In genomic region chr21:37700641-37701202, GRCh38 we compare ENCODE assay signal across 1 cellular context.
TF ChIP-seq lines count a peak whose summit lies in the region.

No MANE protein-coding gene starts in this region.

TF ChIP-seq in GM12878, 131 proteins besides CTCF, POLR2A, EP300 and RAD21 (continued from another document):
- no peak for TF ChIP-seq PRDM15 (CRISPR knock-in tag; IDR thresholded peaks at IDR 0.05)
- TF ChIP-seq RAD51 (IDR thresholded peaks at IDR 0.05): peak; percentile 33; the same call in 1 of the 2 replicates
- peak; percentile 44 for TF ChIP-seq SMC3 (IDR thresholded peaks at IDR 0.05; ENCODE audit: borderline replicate concordance, low read length)
- TF ChIP-seq NFYA (IDR thresholded peaks at IDR 0.05; ENCODE audit: borderline replicate concordance, low read depth, low read length): no peak
- no peak for TF ChIP-seq REST (IDR thresholded peaks at IDR 0.05; ENCODE audit: low read depth, low read length)
- TF ChIP-seq CEBPZ (IDR thresholded peaks at IDR 0.05; ENCODE audit: low read depth, low read length): no peak
- TF ChIP-seq SP1 (IDR thresholded peaks at IDR 0.05; ENCODE audit: low read depth, low read length): no peak
- no peak for TF ChIP-seq ZBTB11 (CRISPR knock-in tag; IDR thresholded peaks at IDR 0.05)
- no peak for TF ChIP-seq CEBPB (IDR thresholded peaks at IDR 0.05; ENCODE audit: borderline replicate concordance in 1 of 2, low read depth in 2 of 2, low read length in 2 of 2)
- no peak for TF ChIP-seq DPF2 (IDR thresholded peaks at IDR 0.05)
- TF ChIP-seq ZNF622 (IDR thresholded peaks at IDR 0.05): no peak
- no peak for TF ChIP-seq TAF1 (IDR thresholded peaks at IDR 0.05; ENCODE audit: borderline replicate concordance, low read depth, low read length)
- peak; percentile 41 for TF ChIP-seq MYC (IDR thresholded peaks at IDR 0.05; ENCODE audit: insufficient read depth, insufficient read length, insufficient replicate concordance, low read length, severe bottlenecking)
- TF ChIP-seq ZBTB4 (CRISPR knock-in tag; IDR thresholded peaks at IDR 0.05): no peak
- TF ChIP-seq CHD1 (IDR thresholded peaks at IDR 0.05; ENCODE audit: low read depth, low read length): no peak
- TF ChIP-seq SRF (IDR thresholded peaks at IDR 0.05; ENCODE audit: low read depth in 2 of 2, low read length in 2 of 2): no peak
- no peak for TF ChIP-seq SREBF1 (IDR thresholded peaks at IDR 0.05; ENCODE audit: low read length)
- TF ChIP-seq FOXK2 (IDR thresholded peaks at IDR 0.05): no peak
- TF ChIP-seq IRF4 (IDR thresholded peaks at IDR 0.05; ENCODE audit: low read depth, low read length): no peak
- no peak for TF ChIP-seq PBX3 (IDR thresholded peaks at IDR 0.05; ENCODE audit: insufficient replicate concordance, low read depth, low read length)
- TF ChIP-seq ESRRA (IDR thresholded peaks at IDR 0.05; ENCODE audit: low read length): no peak
- TF ChIP-seq BACH1 (IDR thresholded peaks at IDR 0.05; ENCODE audit: borderline replicate concordance): no peak
- no peak for TF ChIP-seq RELA (IDR thresholded peaks at IDR 0.05; ENCODE audit: borderline replicate concordance, partially characterized antibody)
- TF ChIP-seq PAX5 (IDR thresholded peaks at IDR 0.05; ENCODE audit: borderline replicate concordance, low read depth, low read length): no peak
- TF ChIP-seq EGR1 (IDR thresholded peaks at IDR 0.05; ENCODE audit: borderline replicate concordance in 1 of 2, low read depth in 2 of 2, low read length in 2 of 2): 0 out of 3 replicates have a peak, but pooled peaks of 1 of the 2 experiments have one; percentile 16
- no peak for TF ChIP-seq CBFB (IDR thresholded peaks at IDR 0.05; ENCODE audit: low read depth)
- peak; percentile 75 for TF ChIP-seq SMARCA5 (IDR thresholded peaks at IDR 0.05)
- no peak for TF ChIP-seq ZBED1 (IDR thresholded peaks at IDR 0.05; ENCODE audit: borderline replicate concordance)
- TF ChIP-seq POU2F2 (IDR thresholded peaks at IDR 0.05; ENCODE audit: borderline replicate concordance, low read depth, low read length): peak; percentile 98; the same call in 2 of the 3 replicates
- no peak for TF ChIP-seq MXI1 (IDR thresholded peaks at IDR 0.05; ENCODE audit: low read depth, low read length)
- no peak for TF ChIP-seq IRF5 (IDR thresholded peaks at IDR 0.05; ENCODE audit: borderline replicate concordance)
- TF ChIP-seq ZNF217 (IDR thresholded peaks at IDR 0.05): no peak
- peak; percentile 91 for TF ChIP-seq MEF2B (IDR thresholded peaks at IDR 0.05; ENCODE audit: partially characterized antibody, poor library complexity, severe bottlenecking)
- no peak for TF ChIP-seq POLR2AphosphoS5 (IDR thresholded peaks at IDR 0.05; ENCODE audit: low read length)
- peak; percentile 46 to 51; a peak in 3 of 4 replicates for TF ChIP-seq BHLHE40 (IDR thresholded peaks at IDR 0.05; ENCODE audit: borderline replicate concordance in 1 of 2, low read depth in 2 of 2, low read length in 1 of 2)
- peak; percentile 37 for TF ChIP-seq RUNX3 (IDR thresholded peaks at IDR 0.05; ENCODE audit: low read length)
- no peak for TF ChIP-seq RB1 (IDR thresholded peaks at IDR 0.05; ENCODE audit: borderline replicate concordance)
- no peak for TF ChIP-seq RBBP5 (conservative IDR thresholded peaks at IDR 0.05)
